15 cellular contexts compared by ENCODE assay signal in the genomic region with DNA sequence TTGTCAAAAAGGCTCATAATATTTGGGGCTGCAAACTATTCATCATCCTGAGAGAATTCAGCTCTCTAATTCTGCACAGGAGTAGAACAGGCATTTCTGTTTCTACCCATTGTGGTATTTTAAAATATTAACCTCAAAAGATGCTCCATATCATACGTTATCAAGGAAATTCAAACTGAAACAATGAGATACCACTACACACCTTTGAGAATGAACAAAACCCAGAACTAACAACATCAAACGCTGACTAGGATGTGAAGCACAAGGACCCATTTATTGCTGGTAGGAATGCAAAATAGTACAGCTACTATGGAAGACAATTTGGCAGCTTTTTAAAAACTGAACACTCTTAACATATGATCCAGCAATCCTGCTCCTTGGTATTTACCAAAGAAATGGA.
DNase-seq lines count a peak whose midpoint lies in the region; ATAC-seq and TF ChIP-seq lines count a peak whose summit lies in the region.
"Had no signal": no experiment of that assay in that cellular context is flagged by ENCODE, and none has a peak within 500 bp of the region (broad histone marks: within the 10 kb centered on the region; RNA-seq: fewer than 3 reads in every experiment).

No MANE protein-coding gene starts in this region.

- peaks cover 9% of the 10 kb centered on the region for H3K36me3 Mint-ChIP-seq in activated CD4-positive, alpha-beta T cell treated with anti-CD3 and anti-CD28 coated beads, Interleukin-2, amount 10 ng/mL, durations not matched to agents 24 days and 14 days (ENCODE audit: low read depth)
- peaks cover 18% of the 10 kb centered on the region for H3K36me3 Mint-ChIP-seq in T-helper 2 cell treated with Interferon-gamma antibody and Interleukin-4, amounts not matched to agents 5 μg/mL and 100 μg/mL, for 36 hours (ENCODE audit: low read depth)

- H3K9me3 ChIP-seq in BLaER1 treated with 17β-estradiol and CSF1 and Interleukin-3, amounts not matched to agents 10 nM and 100 nM (replicated peaks in 1 of 11) = no peaks in the 10 kb centered on the region; a peak in 1 of 22 replicates
- no peaks in the 10 kb centered on the region for H3K9me3 ChIP-seq in upper lobe of left lung
- H3K9me3 ChIP-seq: BE2C, heart left ventricle had no signal

- peak overlapping the region in 8 of 11 experiments; percentile 20 to 73 (median 60); a peak in 13 of 22 replicates for H3K4me2 ChIP-seq in BLaER1 treated with 17β-estradiol and CSF1 and Interleukin-3, amounts not matched to agents 10 nM and 100 nM

- H4K20me1 ChIP-seq in BLaER1 treated with 17β-estradiol and CSF1 and Interleukin-3, amounts not matched to agents 10 nM and 100 nM = no peaks in the 10 kb centered on the region

- ATAC-seq in foreskin keratinocyte = no peak
- ATAC-seq in GM18517 (IDR thresholded peaks at IDR 0.05; ENCODE audit: unreplicated experiment) = no peak
- ATAC-seq in upper lobe of left lung (ENCODE audit: low FRiP score in 2 of 2) = no peak

- intact Hi-C loops in activated CD4-positive, alpha-beta T cell treated with anti-CD3 and anti-CD28 coated beads, Interleukin-2, amount 10 ng/mL, durations not matched to agents 24 days and 14 days (cut with micrococcal nuclease) = loop anchor here (2.0 to 5.0 kb wide), 2 partner anchors 72 to 883 kb away; no protein-coding TSS in a partner anchor

- no peaks in the 10 kb centered on the region for H3K27me3 ChIP-seq in BLaER1 treated with 17β-estradiol and CSF1 and Interleukin-3, amounts not matched to agents 10 nM and 100 nM
- no peaks in the 10 kb centered on the region for H3K27me3 ChIP-seq in foreskin keratinocyte
- no peaks in the 10 kb centered on the region for H3K27me3 ChIP-seq in upper lobe of left lung
- H3K27me3 ChIP-seq: BE2C, cardiac muscle cell, heart left ventricle had no signal

- H3K9me3 Mint-ChIP-seq in activated CD4-positive, alpha-beta T cell treated with anti-CD3 and anti-CD28 coated beads, Interleukin-2, amount 10 ng/mL, durations not matched to agents 24 days and 14 days = peaks cover 9% of the 10 kb centered on the region
- peaks cover 9% of the 10 kb centered on the region for H3K9me3 Mint-ChIP-seq in T-helper 2 cell treated with Interferon-gamma antibody and Interleukin-4, amounts not matched to agents 5 μg/mL and 100 μg/mL, for 36 hours
- H3K9me3 Mint-ChIP-seq: nephron progenitor cell had no signal

- DNase-seq in activated CD4-positive, alpha-beta T cell treated with anti-CD3 and anti-CD28 coated beads, Interleukin-2, amount 10 ng/mL, durations not matched to agents 24 days and 14 days = no peak
- no peak for DNase-seq in activated CD4-positive, alpha-beta T cell treated with anti-CD3 and anti-CD28 coated beads, Interleukin-2, amount 50 U/mL, for 1 hour
- no peak for DNase-seq in T-helper 2 cell treated with Interferon-gamma antibody and Interleukin-4, amounts not matched to agents 5 μg/mL and 100 μg/mL, for 36 hours (ENCODE audit: low spot score)
- DNase-seq in foreskin keratinocyte (no peak), nucleus accumbens (lab: John Stamatoyannopoulos, UW) (no peak), upper lobe of left lung (no peak)
- DNase-seq: activated CD4-positive, alpha-beta T cell treated with anti-CD3 and anti-CD28 coated beads, Interleukin-2, amount 50 U/mL, for 4 hours; NCI-H82; nephron progenitor cell; posterior cingulate gyrus had no signal

- no peak overlapping the region for H3K4me3 ChIP-seq in BLaER1 treated with 17β-estradiol and CSF1 and Interleukin-3, amounts not matched to agents 10 nM and 100 nM
- no peak overlapping the region for H3K4me3 ChIP-seq in upper lobe of left lung
- H3K4me3 ChIP-seq: cardiac muscle cell, heart left ventricle had no signal

- TF ChIP-seq CTCF in foreskin keratinocyte (conservative IDR thresholded peaks at IDR 0.05) = no peak
- no peak for TF ChIP-seq CTCF in upper lobe of left lung (IDR thresholded peaks at IDR 0.05)

- peak overlapping the region in 4 of 11 experiments; percentile 37 to 64 (median 46); a peak in 7 of 22 replicates for H3K9ac ChIP-seq in BLaER1 treated with 17β-estradiol and CSF1 and Interleukin-3, amounts not matched to agents 10 nM and 100 nM

- H3K4me1 ChIP-seq in BLaER1 treated with 17β-estradiol and CSF1 and Interleukin-3, amounts not matched to agents 10 nM and 100 nM = peaks cover 0 to 92% (median 44%) of the 10 kb centered on the region in 10 experiments; a peak in 14 of 20 replicates
- H3K4me1 ChIP-seq in foreskin keratinocyte (peaks cover 27% of the 10 kb centered on the region), upper lobe of left lung (peaks cover 16 to 30% (median 23%) of the 10 kb centered on the region in 4 donors)
- H3K4me1 ChIP-seq: BE2C had no signal

- peak overlapping the region in 8 of 11 experiments; percentile 9 to 84 (median 68); a peak in 15 of 22 replicates for H3K27ac ChIP-seq in BLaER1 treated with 17β-estradiol and CSF1 and Interleukin-3, amounts not matched to agents 10 nM and 100 nM
- H3K27ac ChIP-seq in foreskin keratinocyte (peak overlapping the region; percentile 13), upper lobe of left lung (no peak overlapping the region)
- H3K27ac ChIP-seq: cardiac muscle cell had no signal

- peak overlapping the region; percentile 81 for H3K27ac Mint-ChIP-seq in activated CD4-positive, alpha-beta T cell treated with anti-CD3 and anti-CD28 coated beads, Interleukin-2, amount 10 ng/mL, durations not matched to agents 24 days and 14 days
- peak overlapping the region; percentile 85 for H3K27ac Mint-ChIP-seq in T-helper 2 cell treated with Interferon-gamma antibody and Interleukin-4, amounts not matched to agents 5 μg/mL and 100 μg/mL, for 36 hours
- H3K27ac Mint-ChIP-seq: nephron progenitor cell had no signal

- TF ChIP-seq EP300 in upper lobe of left lung (IDR thresholded peaks at IDR 0.05) = no peak

- peaks cover 51% of the 10 kb centered on the region for H3K4me1 Mint-ChIP-seq in activated CD4-positive, alpha-beta T cell treated with anti-CD3 and anti-CD28 coated beads, Interleukin-2, amount 10 ng/mL, durations not matched to agents 24 days and 14 days
- peaks cover 71% of the 10 kb centered on the region for H3K4me1 Mint-ChIP-seq in T-helper 2 cell treated with Interferon-gamma antibody and Interleukin-4, amounts not matched to agents 5 μg/mL and 100 μg/mL, for 36 hours (ENCODE audit: low read depth)
- H3K4me1 Mint-ChIP-seq: nephron progenitor cell had no signal

- TF ChIP-seq POLR2A in upper lobe of left lung (IDR thresholded peaks at IDR 0.05) = no peak

- no peaks in the 10 kb centered on the region for H3K36me3 ChIP-seq in BLaER1 treated with 17β-estradiol and CSF1 and Interleukin-3, amounts not matched to agents 10 nM and 100 nM
- no peaks in the 10 kb centered on the region for H3K36me3 ChIP-seq in upper lobe of left lung
- H3K36me3 ChIP-seq: BE2C, cardiac muscle cell, heart left ventricle had no signal

- peak overlapping the region; percentile 38 for H3K4me3 Mint-ChIP-seq in activated CD4-positive, alpha-beta T cell treated with anti-CD3 and anti-CD28 coated beads, Interleukin-2, amount 10 ng/mL, durations not matched to agents 24 days and 14 days
- H3K4me3 Mint-ChIP-seq in T-helper 2 cell treated with Interferon-gamma antibody and Interleukin-4, amounts not matched to agents 5 μg/mL and 100 μg/mL, for 36 hours = peak overlapping the region; percentile 56
- H3K4me3 Mint-ChIP-seq: nephron progenitor cell had no signal

- no peaks in the 10 kb centered on the region for H3K27me3 Mint-ChIP-seq in activated CD4-positive, alpha-beta T cell treated with anti-CD3 and anti-CD28 coated beads, Interleukin-2, amount 10 ng/mL, durations not matched to agents 24 days and 14 days
- H3K27me3 Mint-ChIP-seq in T-helper 2 cell treated with Interferon-gamma antibody and Interleukin-4, amounts not matched to agents 5 μg/mL and 100 μg/mL, for 36 hours (ENCODE audit: low read depth) = no peaks in the 10 kb centered on the region

- WGBS in upper lobe of left lung, 2 donors = 49 to 59% methylated on average over 2 of the region's 2 CpGs

Comparison
In these comparisons a context has a peak if more than half of its experiments do, and no peak if none do; other contexts are left out.
1. H3K27ac ChIP-seq: peak in BLaER1 treated with 17β-estradiol and CSF1 and Interleukin-3, amounts not matched to agents 10 nM and 100 nM (8 of 11) and foreskin keratinocyte (single experiment); none in upper lobe of left lung (0 of 4).